ENCODE assay signal across 11 cellular contexts in genomic region chr10:79402951-79403350, GRCh38. TPM values are rescaled to one million over a fixed set of nuclear protein-coding genes. Genes with fewer than 3 reads are reported as not detected.
A peak's percentile ranks its signal among the peaks of the same experiment; 100 is the strongest.
DNase-seq lines count a peak whose midpoint lies in the region; ATAC-seq and TF ChIP-seq lines count a peak whose summit lies in the region.
"Had no signal": no experiment of that assay in that cellular context is flagged by ENCODE, and none has a peak within 500 bp of the region (broad histone marks: within the 10 kb centered on the region; RNA-seq: fewer than 3 reads in every experiment).

No MANE protein-coding gene starts in this region.

- H4K20me1 ChIP-seq in hepatocyte (ENCODE audit: insufficient read depth, poor library complexity, severe bottlenecking): no peaks in the 10 kb centered on the region

- H3K9me2 ChIP-seq in hepatocyte (replicated peaks; ENCODE audit: insufficient read depth): no peaks in the 10 kb centered on the region

- peaks cover 80% of the 10 kb centered on the region for H3K4me1 ChIP-seq in cardiac muscle cell (ENCODE audit: low read depth)
- H3K4me1 ChIP-seq in hepatocyte (ENCODE audit: insufficient read depth): peaks cover 92% of the 10 kb centered on the region
- H3K4me1 ChIP-seq in prostate gland (replicated peaks): peaks cover 60% of the 10 kb centered on the region
- H3K4me1 ChIP-seq in aorta (ENCODE audit: control insufficient read depth in 1 of 2, insufficient read depth in 2 of 2, low read length in 2 of 2): no peaks in the 10 kb centered on the region

- TF ChIP-seq CTCF in cardiac muscle cell (IDR thresholded peaks at IDR 0.05; ENCODE audit: low read depth, low read length) (no peak), hepatocyte (IDR thresholded peaks at IDR 0.05; ENCODE audit: poor library complexity) (no peak), prostate gland (IDR thresholded peaks at IDR 0.05) (no peak)

- H3K4me3 ChIP-seq in cardiac muscle cell (no peak overlapping the region), hepatocyte (no peak overlapping the region), prostate gland (no peak overlapping the region), aorta (ENCODE audit: low read length in 2 of 2) (no peak overlapping the region)

- peak overlapping the region; percentile 92 for H3K27ac ChIP-seq in cardiac muscle cell
- H3K27ac ChIP-seq in hepatocyte: peak overlapping the region; percentile 93
- H3K27ac ChIP-seq in prostate gland: peak overlapping the region; percentile 62 to 88
- H3K27ac ChIP-seq in aorta (ENCODE audit: low read depth in 1 of 2, low read length in 2 of 2): no peak overlapping the region
- H3K27ac ChIP-seq: epithelial cell of prostate had no signal

- peaks cover 19% of the 10 kb centered on the region for H3K79me2 ChIP-seq in hepatocyte

- WGBS in hepatocyte (ENCODE audit: low lambda C conversion rate, missing lambda C conversion rate): 71% methylated on average over 8 of the region's 8 CpGs
- WGBS in prostate gland: 70% methylated on average over 8 of the region's 8 CpGs
- 80 to 87% methylated on average over 8 of the region's 8 CpGs for WGBS in aorta, 2 donors

- H3K36me3 ChIP-seq in cardiac muscle cell (peaks cover 3% of the 10 kb centered on the region), hepatocyte (replicated peaks; ENCODE audit: insufficient read depth, low read depth) (no peaks in the 10 kb centered on the region), prostate gland (no peaks in the 10 kb centered on the region), aorta (ENCODE audit: control insufficient read depth in 1 of 2, insufficient read depth in 2 of 2, low read length in 1 of 2) (no peaks in the 10 kb centered on the region)

- DNase-seq in cardiac muscle cell (ENCODE audit: low read depth in 1 of 2, low spot score in 1 of 2) (no peak), cardiac septum (ENCODE audit: low spot score) (no peak), hepatocyte (ENCODE audit: low spot score) (no peak), prostate gland (ENCODE audit: low spot score) (no peak), aorta (peak; percentile 14 to 44), NCI-H1930 (lab: John Stamatoyannopoulos, UW) (no peak), DMS114 treated with DMSO at 0.1 percent for 48 hours (lab: John Stamatoyannopoulos, UW; ENCODE audit: unreplicated experiment) (no peak)
- DNase-seq: activated CD4-positive, alpha-beta T cell treated with anti-CD3 and anti-CD28 coated beads for 1 hour; activated T-cell treated with anti-CD3 and anti-CD28 coated beads, Interleukin-2, amount 50 U/mL, for 1 hour had no signal

- peak overlapping the region; percentile 51 for H3K4me2 ChIP-seq in hepatocyte

- no peaks in the 10 kb centered on the region for H3K9me3 ChIP-seq in cardiac muscle cell (ENCODE audit: low read depth)
- H3K9me3 ChIP-seq in hepatocyte (ENCODE audit: low read depth): no peaks in the 10 kb centered on the region
- H3K9me3 ChIP-seq in prostate gland: no peaks in the 10 kb centered on the region
- H3K9me3 ChIP-seq in aorta (ENCODE audit: control insufficient read depth, low read length): no peaks in the 10 kb centered on the region

- no peak overlapping the region for H2AFZ ChIP-seq in hepatocyte

- intact Hi-C loops in cardiac septum (cut with DNase I) (no loop called here), prostate gland (cut with DNase I) (no loop called here), aorta (cut with DNase I) (loop anchor here (5.0 kb wide), 2 partner anchors 34 to 39 kb away; no protein-coding TSS in a partner anchor)

- no peak for TF ChIP-seq POLR2A in prostate gland (IDR thresholded peaks at IDR 0.05)

- ATAC-seq in aorta (ENCODE audit: low FRiP score) (no peak), GM19455 (IDR thresholded peaks at IDR 0.05; ENCODE audit: unreplicated experiment) (no peak)

- H3K27me3 ChIP-seq in cardiac muscle cell (no peaks in the 10 kb centered on the region), hepatocyte (no peaks in the 10 kb centered on the region), prostate gland (replicated peaks; ENCODE audit: insufficient read depth) (no peaks in the 10 kb centered on the region), aorta (ENCODE audit: control insufficient read depth in 1 of 2, insufficient read depth in 2 of 2, low read length in 1 of 2) (no peaks in the 10 kb centered on the region)

RNA-seq across cellular contexts. Expression of gene ZCCHC24, which starts 42.5 kb away (rescaled TPM):
- total RNA-seq in cardiac muscle cell: 56.5 and 58.0 TPM in 2 replicates
- 65.4 and 81.5 TPM in 2 replicates for polyA plus RNA-seq in cardiac muscle cell
- total RNA-seq in cardiac septum: 56.6 TPM
- 18.3 and 20.1 TPM in 2 replicates for total RNA-seq in hepatocyte
- polyA plus RNA-seq in hepatocyte: 14.5 and 20.6 TPM in 2 replicates
- total RNA-seq in prostate gland: 10 to 100 TPM; 20.8 to 51.2 TPM
- total RNA-seq in aorta: 10 to 100 TPM; 79.3 to 99.6 TPM
- polyA plus RNA-seq in aorta: 10 to 100 TPM; 42.2 to 60.4 TPM

RNA-seq across cellular contexts. Expression of gene PPIF, which starts 55.7 kb away (rescaled TPM):
- total RNA-seq in cardiac muscle cell: 86.6 and 101 TPM in 2 replicates
- 125 and 143 TPM in 2 replicates for polyA plus RNA-seq in cardiac muscle cell
- total RNA-seq in cardiac septum: 115 TPM
- 64.3 and 79.4 TPM in 2 replicates for total RNA-seq in hepatocyte
- 69.7 and 70.3 TPM in 2 replicates for polyA plus RNA-seq in hepatocyte
- total RNA-seq in prostate gland: 10 to 100 TPM; 30.6 to 69.1 TPM
- 10 to 100 TPM; 16.8 to 21.2 TPM for total RNA-seq in aorta
- 10 to 100 TPM in 1 of 2 donors, 1 to 10 TPM in 1; 9.0 to 11.1 TPM for polyA plus RNA-seq in aorta

Comparison
In these comparisons a context has a peak if more than half of its experiments do, and no peak if none do; other contexts are left out.
1. DNase-seq: peak in aorta (2 of 2); none in cardiac muscle cell (0 of 2), cardiac septum (single experiment), hepatocyte (single experiment), prostate gland (single experiment), NCI-H1930 (0 of 2) and DMS114 treated with DMSO at 0.1 percent for 48 hours (single experiment).
2. H3K27ac ChIP-seq: peak in cardiac muscle cell (single experiment), hepatocyte (single experiment) and prostate gland (2 of 2); none in aorta (0 of 2).
3. intact Hi-C loops: an anchor here in aorta (5.0 kb wide); none called in cardiac septum and prostate gland.